1 cellular context compared by ENCODE assay signal in the genomic region with DNA sequence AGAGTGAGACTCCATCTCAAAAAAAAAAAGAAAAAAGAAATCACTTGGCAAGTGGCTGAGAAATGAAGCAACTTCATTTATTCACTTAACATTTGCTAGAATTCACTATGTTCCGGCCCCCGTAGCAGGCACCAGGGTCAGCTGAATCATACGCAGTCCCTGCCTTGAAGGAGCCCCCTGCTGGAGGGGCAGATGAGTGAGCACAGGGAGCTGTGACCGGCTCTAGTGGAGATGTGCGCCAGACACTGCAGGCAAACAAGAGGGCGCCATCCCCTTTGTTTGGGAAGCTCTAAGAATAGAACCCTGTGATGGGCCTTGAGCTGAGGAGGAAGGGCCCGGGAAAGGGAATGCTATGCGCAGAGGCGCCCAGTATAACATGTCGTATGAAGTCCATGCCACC.
TF ChIP-seq lines count a peak whose summit lies in the region.

No MANE protein-coding gene starts in this region.

TF ChIP-seq in K562, 482 proteins besides CTCF, POLR2A, EP300 and RAD21 (continued from another document and continues in another):
- TF ChIP-seq, protein P1, sequence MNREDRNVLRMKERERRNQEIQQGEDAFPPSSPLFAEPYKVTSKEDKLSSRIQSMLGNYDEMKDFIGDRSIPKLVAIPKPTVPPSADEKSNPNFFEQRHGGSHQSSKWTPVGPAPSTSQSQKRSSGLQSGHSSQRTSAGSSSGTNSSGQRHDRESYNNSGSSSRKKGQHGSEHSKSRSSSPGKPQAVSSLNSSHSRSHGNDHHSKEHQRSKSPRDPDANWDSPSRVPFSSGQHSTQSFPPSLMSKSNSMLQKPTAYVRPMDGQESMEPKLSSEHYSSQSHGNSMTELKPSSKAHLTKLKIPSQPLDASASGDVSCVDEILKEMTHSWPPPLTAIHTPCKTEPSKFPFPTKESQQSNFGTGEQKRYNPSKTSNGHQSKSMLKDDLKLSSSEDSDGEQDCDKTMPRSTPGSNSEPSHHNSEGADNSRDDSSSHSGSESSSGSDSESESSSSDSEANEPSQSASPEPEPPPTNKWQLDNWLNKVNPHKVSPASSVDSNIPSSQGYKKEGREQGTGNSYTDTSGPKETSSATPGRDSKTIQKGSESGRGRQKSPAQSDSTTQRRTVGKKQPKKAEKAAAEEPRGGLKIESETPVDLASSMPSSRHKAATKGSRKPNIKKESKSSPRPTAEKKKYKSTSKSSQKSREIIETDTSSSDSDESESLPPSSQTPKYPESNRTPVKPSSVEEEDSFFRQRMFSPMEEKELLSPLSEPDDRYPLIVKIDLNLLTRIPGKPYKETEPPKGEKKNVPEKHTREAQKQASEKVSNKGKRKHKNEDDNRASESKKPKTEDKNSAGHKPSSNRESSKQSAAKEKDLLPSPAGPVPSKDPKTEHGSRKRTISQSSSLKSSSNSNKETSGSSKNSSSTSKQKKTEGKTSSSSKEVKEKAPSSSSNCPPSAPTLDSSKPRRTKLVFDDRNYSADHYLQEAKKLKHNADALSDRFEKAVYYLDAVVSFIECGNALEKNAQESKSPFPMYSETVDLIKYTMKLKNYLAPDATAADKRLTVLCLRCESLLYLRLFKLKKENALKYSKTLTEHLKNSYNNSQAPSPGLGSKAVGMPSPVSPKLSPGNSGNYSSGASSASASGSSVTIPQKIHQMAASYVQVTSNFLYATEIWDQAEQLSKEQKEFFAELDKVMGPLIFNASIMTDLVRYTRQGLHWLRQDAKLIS (CRISPR knock-in tag; IDR thresholded peaks at IDR 0.05): no peak
- no peak for TF ChIP-seq ZNF668 (CRISPR knock-in tag; IDR thresholded peaks at IDR 0.05)
- TF ChIP-seq AFF1 (IDR thresholded peaks at IDR 0.05; ENCODE audit: low read depth in 1 of 2, partially characterized antibody in 2 of 2): no peak
- peak; percentile 14; the same call in 1 of the 2 replicates for TF ChIP-seq JUND (IDR thresholded peaks at IDR 0.05; ENCODE audit: borderline replicate concordance, low read depth, low read length)
- TF ChIP-seq JUND (tag; IDR thresholded peaks at IDR 0.05; ENCODE audit: borderline replicate concordance, low read depth, low read length): no peak; the same call in 2 of the 3 replicates
- TF ChIP-seq, protein P2, sequence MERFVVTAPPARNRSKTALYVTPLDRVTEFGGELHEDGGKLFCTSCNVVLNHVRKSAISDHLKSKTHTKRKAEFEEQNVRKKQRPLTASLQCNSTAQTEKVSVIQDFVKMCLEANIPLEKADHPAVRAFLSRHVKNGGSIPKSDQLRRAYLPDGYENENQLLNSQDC (CRISPR knock-in tag; IDR thresholded peaks at IDR 0.05): no peak
- TF ChIP-seq, protein P3, sequence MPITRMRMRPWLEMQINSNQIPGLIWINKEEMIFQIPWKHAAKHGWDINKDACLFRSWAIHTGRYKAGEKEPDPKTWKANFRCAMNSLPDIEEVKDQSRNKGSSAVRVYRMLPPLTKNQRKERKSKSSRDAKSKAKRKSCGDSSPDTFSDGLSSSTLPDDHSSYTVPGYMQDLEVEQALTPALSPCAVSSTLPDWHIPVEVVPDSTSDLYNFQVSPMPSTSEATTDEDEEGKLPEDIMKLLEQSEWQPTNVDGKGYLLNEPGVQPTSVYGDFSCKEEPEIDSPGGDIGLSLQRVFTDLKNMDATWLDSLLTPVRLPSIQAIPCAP (CRISPR knock-in tag; IDR thresholded peaks at IDR 0.05; ENCODE audit: borderline replicate concordance): no peak
- TF ChIP-seq, protein P4, sequence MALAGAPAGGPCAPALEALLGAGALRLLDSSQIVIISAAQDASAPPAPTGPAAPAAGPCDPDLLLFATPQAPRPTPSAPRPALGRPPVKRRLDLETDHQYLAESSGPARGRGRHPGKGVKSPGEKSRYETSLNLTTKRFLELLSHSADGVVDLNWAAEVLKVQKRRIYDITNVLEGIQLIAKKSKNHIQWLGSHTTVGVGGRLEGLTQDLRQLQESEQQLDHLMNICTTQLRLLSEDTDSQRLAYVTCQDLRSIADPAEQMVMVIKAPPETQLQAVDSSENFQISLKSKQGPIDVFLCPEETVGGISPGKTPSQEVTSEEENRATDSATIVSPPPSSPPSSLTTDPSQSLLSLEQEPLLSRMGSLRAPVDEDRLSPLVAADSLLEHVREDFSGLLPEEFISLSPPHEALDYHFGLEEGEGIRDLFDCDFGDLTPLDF (CRISPR knock-in tag; IDR thresholded peaks at IDR 0.05): no peak
- TF ChIP-seq, protein P5, sequence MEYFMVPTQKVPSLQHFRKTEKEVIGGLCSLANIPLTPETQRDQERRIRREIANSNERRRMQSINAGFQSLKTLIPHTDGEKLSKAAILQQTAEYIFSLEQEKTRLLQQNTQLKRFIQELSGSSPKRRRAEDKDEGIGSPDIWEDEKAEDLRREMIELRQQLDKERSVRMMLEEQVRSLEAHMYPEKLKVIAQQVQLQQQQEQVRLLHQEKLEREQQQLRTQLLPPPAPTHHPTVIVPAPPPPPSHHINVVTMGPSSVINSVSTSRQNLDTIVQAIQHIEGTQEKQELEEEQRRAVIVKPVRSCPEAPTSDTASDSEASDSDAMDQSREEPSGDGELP (CRISPR knock-in tag; IDR thresholded peaks at IDR 0.05; ENCODE audit: borderline replicate concordance): peak; percentile 72; the same call in 1 of the 2 replicates
- TF ChIP-seq TAF15 (IDR thresholded peaks at IDR 0.05; ENCODE audit: low read depth, low read length): no peak
- TF ChIP-seq POLR3G (IDR thresholded peaks at IDR 0.05; ENCODE audit: extremely low read depth, insufficient read length, insufficient replicate concordance): no peak
- no peak for TF ChIP-seq ADNP (tag; IDR thresholded peaks at IDR 0.05)
- no peak for TF ChIP-seq OTX1 (CRISPR knock-in tag; IDR thresholded peaks at IDR 0.05)
- no peak for TF ChIP-seq ZNF143 (CRISPR knock-in tag; IDR thresholded peaks at IDR 0.05)
- no peak for TF ChIP-seq HEY1 (CRISPR knock-in tag; IDR thresholded peaks at IDR 0.05; ENCODE audit: borderline replicate concordance)
- TF ChIP-seq TCFL5 (CRISPR knock-in tag; conservative IDR thresholded peaks at IDR 0.05): no peak
- TF ChIP-seq KAT8 (IDR thresholded peaks at IDR 0.05; ENCODE audit: low read depth): no peak
- no peak for TF ChIP-seq ILF3 (IDR thresholded peaks at IDR 0.05; ENCODE audit: borderline replicate concordance)
- no peak for TF ChIP-seq ZNF76 (CRISPR knock-in tag; IDR thresholded peaks at IDR 0.05; ENCODE audit: borderline replicate concordance)
- no peak for TF ChIP-seq WHSC1 (IDR thresholded peaks at IDR 0.05; ENCODE audit: low read length)
- 0 out of 2 replicates have a peak, but pooled peaks have one; percentile 33 for TF ChIP-seq SMC3 (conservative IDR thresholded peaks at IDR 0.05; ENCODE audit: insufficient read depth, low read depth, low read length)
- TF ChIP-seq SRSF7 (optimal IDR thresholded peaks at IDR 0.05; ENCODE audit: low read depth, low read length): no peak
- TF ChIP-seq RBM15 (IDR thresholded peaks at IDR 0.05; ENCODE audit: insufficient read depth, low read length): no peak
- TF ChIP-seq ETV6 (IDR thresholded peaks at IDR 0.05; ENCODE audit: borderline replicate concordance in 1 of 2, low read depth in 2 of 2, low read length in 1 of 2): no peak
- TF ChIP-seq ETV6 (CRISPR knock-in tag; IDR thresholded peaks at IDR 0.05; ENCODE audit: borderline replicate concordance): no peak
- TF ChIP-seq ZBTB33 (CRISPR knock-in tag; IDR thresholded peaks at IDR 0.05): peak; percentile 98
- TF ChIP-seq ZFPM2 (CRISPR knock-in tag; IDR thresholded peaks at IDR 0.05): no peak
- TF ChIP-seq CHD2 (IDR thresholded peaks at IDR 0.05; ENCODE audit: low read depth, low read length): no peak
- no peak for TF ChIP-seq ATF2 (CRISPR knock-in tag; IDR thresholded peaks at IDR 0.05)
- TF ChIP-seq ZNF431 (CRISPR knock-in tag; IDR thresholded peaks at IDR 0.05): no peak
- no peak for TF ChIP-seq CC2D1A (IDR thresholded peaks at IDR 0.05)
- TF ChIP-seq MTF1 (CRISPR knock-in tag; IDR thresholded peaks at IDR 0.05; ENCODE audit: borderline replicate concordance): no peak
- TF ChIP-seq CCNT2 (IDR thresholded peaks at IDR 0.05; ENCODE audit: borderline replicate concordance, extremely low read depth, insufficient read length, low read depth, low read length): no peak
- TF ChIP-seq, protein P6, sequence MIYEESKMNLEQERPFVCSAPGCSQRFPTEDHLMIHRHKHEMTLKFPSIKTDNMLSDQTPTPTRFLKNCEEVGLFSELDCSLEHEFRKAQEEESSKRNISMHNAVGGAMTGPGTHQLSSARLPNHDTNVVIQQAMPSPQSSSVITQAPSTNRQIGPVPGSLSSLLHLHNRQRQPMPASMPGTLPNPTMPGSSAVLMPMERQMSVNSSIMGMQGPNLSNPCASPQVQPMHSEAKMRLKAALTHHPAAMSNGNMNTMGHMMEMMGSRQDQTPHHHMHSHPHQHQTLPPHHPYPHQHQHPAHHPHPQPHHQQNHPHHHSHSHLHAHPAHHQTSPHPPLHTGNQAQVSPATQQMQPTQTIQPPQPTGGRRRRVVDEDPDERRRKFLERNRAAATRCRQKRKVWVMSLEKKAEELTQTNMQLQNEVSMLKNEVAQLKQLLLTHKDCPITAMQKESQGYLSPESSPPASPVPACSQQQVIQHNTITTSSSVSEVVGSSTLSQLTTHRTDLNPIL (CRISPR knock-in tag; IDR thresholded peaks at IDR 0.05): no peak
- no peak for TF ChIP-seq ZNF398 (CRISPR knock-in tag; IDR thresholded peaks at IDR 0.05)
- TF ChIP-seq STAT5A (IDR thresholded peaks at IDR 0.05; ENCODE audit: borderline replicate concordance, low read length): no peak
- peak; percentile 38; the same call in 1 of the 2 replicates for TF ChIP-seq SOX6 (IDR thresholded peaks at IDR 0.05)
